Comparison of ENCODE assay signal across 9 cellular contexts in the genomic region with DNA sequence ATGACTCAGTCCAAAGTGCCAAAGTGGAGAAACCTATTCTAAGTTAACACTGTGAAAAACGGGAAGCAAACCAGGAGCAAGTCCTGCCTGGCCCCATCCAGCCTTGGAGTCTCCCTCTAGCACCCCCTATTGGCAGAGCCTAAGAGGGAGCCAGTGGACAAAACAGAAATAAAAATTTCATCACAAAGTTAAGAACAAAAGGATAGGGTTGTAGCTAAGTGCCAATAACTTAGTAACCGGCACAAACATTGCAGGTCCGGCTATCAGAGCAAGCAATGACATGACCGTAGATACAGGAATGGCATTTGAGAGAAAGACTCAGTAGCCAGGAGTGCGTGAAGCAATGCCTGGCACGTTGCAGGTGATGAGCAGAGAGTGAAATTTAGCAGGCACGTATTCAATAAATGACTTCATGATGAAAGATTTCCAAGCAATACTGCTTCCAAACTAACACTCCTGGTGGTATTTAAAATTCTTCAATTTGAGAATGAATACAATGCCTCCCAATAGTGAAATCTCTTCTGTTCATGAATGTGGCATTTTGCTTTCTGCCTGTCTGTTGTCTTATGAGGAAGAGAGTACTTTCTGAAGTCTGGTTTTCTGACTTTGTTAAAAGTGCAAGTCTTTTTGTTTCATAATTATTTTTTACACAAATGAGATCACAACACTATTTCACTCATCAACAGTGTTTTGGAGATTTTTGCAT.
DNase-seq lines count a peak whose midpoint lies in the region; ATAC-seq and TF ChIP-seq lines count a peak whose summit lies in the region.
"Had no signal": no experiment of that assay in that cellular context is flagged by ENCODE, and none has a peak within 500 bp of the region (broad histone marks: within the 10 kb centered on the region; RNA-seq: fewer than 3 reads in every experiment).

No MANE protein-coding gene starts in this region.

- no peak overlapping the region for H3K27ac Mint-ChIP-seq in activated T-helper 1 cell treated with anti-CD3 and anti-CD28 coated beads, Interleukin-12 subunit alpha, Interleukin-12 subunit beta, Interleukin-2, Interleukin-4 antibody, amounts not matched to agents 30 ng/mL and 10 ng/mL and 1 ng/mL, durations not matched to agents 14 hours and 24 hours and 36 hours
- H3K27ac Mint-ChIP-seq: stimulated activated naive CD8-positive, alpha-beta T cell treated with anti-CD3 and anti-CD28 coated beads, Interleukin-15, Interleukin-2, amounts not matched to agents 100 ng/mL and 50 ng/mL, for 24 hours had no signal

- intact Hi-C loops in right lobe of liver (cut with DNase I), result no loop called here
- intact Hi-C loops in activated T-helper 1 cell treated with anti-CD3 and anti-CD28 coated beads, Interleukin-12 subunit alpha, Interleukin-12 subunit beta, Interleukin-2, Interleukin-4 antibody, amounts not matched to agents 30 ng/mL and 10 ng/mL and 1 ng/mL, durations not matched to agents 14 hours and 24 hours and 36 hours (cut with micrococcal nuclease), result no loop called here
- intact Hi-C loops in thyroid gland (cut with DNase I), result no loop called here

- DNase-seq in WERI-Rb-1 (peak; percentile 47), right lobe of liver (peak; percentile 51 to 63 (median 53)), thyroid gland (no peak)
- no peak for DNase-seq in activated T-helper 1 cell treated with anti-CD3 and anti-CD28 coated beads, Interleukin-12 subunit alpha, Interleukin-12 subunit beta, Interleukin-2, Interleukin-4 antibody, amounts not matched to agents 30 ng/mL and 10 ng/mL and 1 ng/mL, durations not matched to agents 14 hours and 24 hours and 36 hours (ENCODE audit: low spot score)

- no peaks in the 10 kb centered on the region for H3K27me3 ChIP-seq in WERI-Rb-1 (ENCODE audit: insufficient read depth, low read depth, severe bottlenecking)
- no peaks in the 10 kb centered on the region for H3K27me3 ChIP-seq in right lobe of liver
- no peaks in the 10 kb centered on the region for H3K27me3 ChIP-seq in thyroid gland

- H3K27me3 Mint-ChIP-seq in activated T-helper 1 cell treated with anti-CD3 and anti-CD28 coated beads, Interleukin-12 subunit alpha, Interleukin-12 subunit beta, Interleukin-2, Interleukin-4 antibody, amounts not matched to agents 30 ng/mL and 10 ng/mL and 1 ng/mL, durations not matched to agents 14 hours and 24 hours and 36 hours (ENCODE audit: insufficient read depth), result no peaks in the 10 kb centered on the region
- H3K27me3 Mint-ChIP-seq: stimulated activated naive CD8-positive, alpha-beta T cell treated with anti-CD3 and anti-CD28 coated beads, Interleukin-15, Interleukin-2, amounts not matched to agents 100 ng/mL and 50 ng/mL, for 24 hours had no signal

- no peaks in the 10 kb centered on the region for H3K36me3 ChIP-seq in WERI-Rb-1
- H3K36me3 ChIP-seq in right lobe of liver, result no peaks in the 10 kb centered on the region
- H3K36me3 ChIP-seq in thyroid gland, result no peaks in the 10 kb centered on the region

- peaks cover 0 to 25% (median 6%) of the 10 kb centered on the region in 4 donors for H3K4me1 ChIP-seq in right lobe of liver
- H3K4me1 ChIP-seq in thyroid gland, result no peaks in the 10 kb centered on the region

- 29% methylated on average over 7 of the region's 7 CpGs for WGBS in right lobe of liver (ENCODE audit: insufficient coverage, low coverage, low lambda C conversion rate, missing lambda C conversion rate)
- 66 to 68% methylated on average over 7 of the region's 7 CpGs for WGBS in thyroid gland, 2 donors

- H3K4me3 ChIP-seq in WERI-Rb-1 (ENCODE audit: low read depth, low read length) (no peak overlapping the region), right lobe of liver (no peak overlapping the region), thyroid gland (replicated peaks in 1 of 3) (no peak overlapping the region)

- no peak for TF ChIP-seq POLR2A in right lobe of liver (IDR thresholded peaks at IDR 0.05)
- TF ChIP-seq POLR2A in thyroid gland (IDR thresholded peaks at IDR 0.05), result no peak

- H3K36me3 Mint-ChIP-seq in activated T-helper 1 cell treated with anti-CD3 and anti-CD28 coated beads, Interleukin-12 subunit alpha, Interleukin-12 subunit beta, Interleukin-2, Interleukin-4 antibody, amounts not matched to agents 30 ng/mL and 10 ng/mL and 1 ng/mL, durations not matched to agents 14 hours and 24 hours and 36 hours (ENCODE audit: low read depth), result no peaks in the 10 kb centered on the region

- H3K4me1 Mint-ChIP-seq in activated T-helper 1 cell treated with anti-CD3 and anti-CD28 coated beads, Interleukin-12 subunit alpha, Interleukin-12 subunit beta, Interleukin-2, Interleukin-4 antibody, amounts not matched to agents 30 ng/mL and 10 ng/mL and 1 ng/mL, durations not matched to agents 14 hours and 24 hours and 36 hours (ENCODE audit: low read depth), result no peaks in the 10 kb centered on the region

- no peak overlapping the region for H3K27ac ChIP-seq in WERI-Rb-1
- H3K27ac ChIP-seq in right lobe of liver, result peak overlapping the region in 1 of 3 donors; percentile 19
- H3K27ac ChIP-seq in thyroid gland, result no peak overlapping the region

- no peak overlapping the region for H3K4me3 Mint-ChIP-seq in activated T-helper 1 cell treated with anti-CD3 and anti-CD28 coated beads, Interleukin-12 subunit alpha, Interleukin-12 subunit beta, Interleukin-2, Interleukin-4 antibody, amounts not matched to agents 30 ng/mL and 10 ng/mL and 1 ng/mL, durations not matched to agents 14 hours and 24 hours and 36 hours
- H3K4me3 Mint-ChIP-seq: stimulated activated naive CD8-positive, alpha-beta T cell treated with anti-CD3 and anti-CD28 coated beads, Interleukin-15, Interleukin-2, amounts not matched to agents 100 ng/mL and 50 ng/mL, for 24 hours had no signal

- peak; percentile 73 for TF ChIP-seq CTCF in WERI-Rb-1 (IDR thresholded peaks at IDR 0.05; ENCODE audit: low read depth, low read length)
- TF ChIP-seq CTCF in right lobe of liver (IDR thresholded peaks at IDR 0.05), result peak; percentile 34 to 77 (median 45)
- peak in 1 of 6 experiments; percentile 31 for TF ChIP-seq CTCF in thyroid gland (IDR thresholded peaks at IDR 0.05)

- ATAC-seq in GM18858 (IDR thresholded peaks at IDR 0.05; ENCODE audit: unreplicated experiment), result peak; percentile 67
- ATAC-seq in HG03442 (IDR thresholded peaks at IDR 0.05; ENCODE audit: unreplicated experiment), result peak; percentile 65
- ATAC-seq in right lobe of liver, result peak; percentile 57 to 82 (median 71)
- ATAC-seq in GM18519 (IDR thresholded peaks at IDR 0.05; ENCODE audit: low FRiP score, unreplicated experiment), result no peak
- ATAC-seq in HG03025 (IDR thresholded peaks at IDR 0.05; ENCODE audit: low FRiP score, unreplicated experiment), result no peak

- H3K9me3 ChIP-seq in WERI-Rb-1 (ENCODE audit: severe bottlenecking) (no peaks in the 10 kb centered on the region), right lobe of liver (no peaks in the 10 kb centered on the region), thyroid gland (no peaks in the 10 kb centered on the region)

- H3K9me3 Mint-ChIP-seq in activated T-helper 1 cell treated with anti-CD3 and anti-CD28 coated beads, Interleukin-12 subunit alpha, Interleukin-12 subunit beta, Interleukin-2, Interleukin-4 antibody, amounts not matched to agents 30 ng/mL and 10 ng/mL and 1 ng/mL, durations not matched to agents 14 hours and 24 hours and 36 hours, result no peaks in the 10 kb centered on the region
- H3K9me3 Mint-ChIP-seq: stimulated activated naive CD8-positive, alpha-beta T cell treated with anti-CD3 and anti-CD28 coated beads, Interleukin-15, Interleukin-2, amounts not matched to agents 100 ng/mL and 50 ng/mL, for 24 hours had no signal

Comparison
In these comparisons a context has a peak if more than half of its experiments do, and no peak if none do; other contexts are left out.
1. ATAC-seq: peak in GM18858 (single experiment), HG03442 (single experiment) and right lobe of liver (4 of 4); none in GM18519 (single experiment) and HG03025 (single experiment).
2. DNase-seq: peak in WERI-Rb-1 (single experiment) and right lobe of liver (3 of 3); none in activated T-helper 1 cell treated with anti-CD3 and anti-CD28 coated beads, Interleukin-12 subunit alpha, Interleukin-12 subunit beta, Interleukin-2, Interleukin-4 antibody, amounts not matched to agents 30 ng/mL and 10 ng/mL and 1 ng/mL, durations not matched to agents 14 hours and 24 hours and 36 hours (single experiment) and thyroid gland (0 of 2).